16 cellular contexts compared by ENCODE assay signal in the genomic region with DNA sequence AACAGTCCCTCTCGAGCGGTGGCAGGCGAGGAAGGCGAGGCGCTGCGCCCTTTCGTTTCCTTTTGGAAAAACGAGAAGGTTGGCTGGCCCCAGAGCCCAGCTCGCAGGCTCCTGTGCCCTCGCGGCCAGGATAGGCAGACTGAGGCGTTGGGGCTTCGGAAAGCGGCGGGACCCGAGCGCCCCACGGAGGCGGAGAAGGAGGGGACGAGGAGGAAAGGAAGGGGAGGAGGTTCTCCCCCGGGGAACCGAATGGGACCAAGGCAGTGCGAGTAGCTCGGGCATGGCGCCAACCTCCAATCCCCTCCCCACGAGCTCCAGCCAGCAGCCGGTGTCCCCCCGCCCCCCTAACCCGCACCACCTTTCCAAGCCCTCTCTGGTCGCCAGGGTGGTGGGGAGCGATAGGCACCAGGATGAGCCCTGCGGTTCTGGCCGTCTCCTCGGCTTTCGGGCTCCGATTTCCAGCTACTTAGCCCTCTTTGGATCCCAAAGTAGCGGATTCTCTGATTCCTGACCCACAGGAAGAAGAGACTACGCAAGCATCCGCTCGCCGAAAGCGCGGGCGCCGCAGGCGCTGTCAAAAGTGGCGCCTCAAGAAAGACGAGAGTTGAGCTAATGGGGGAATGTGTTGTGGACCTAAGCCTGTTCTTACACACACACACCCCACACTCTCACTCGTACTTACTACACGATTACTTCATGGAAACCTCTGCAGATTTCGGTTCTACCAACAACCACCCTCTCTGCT. TPM values are rescaled to one million over a fixed set of nuclear protein-coding genes. Genes with fewer than 3 reads are reported as not detected.
DNase-seq lines count a peak whose midpoint lies in the region; ATAC-seq and TF ChIP-seq lines count a peak whose summit lies in the region.
"Had no signal": no experiment of that assay in that cellular context is flagged by ENCODE, and none has a peak within 500 bp of the region (broad histone marks: within the 10 kb centered on the region; RNA-seq: fewer than 3 reads in every experiment).

No MANE protein-coding gene starts in this region.

- no peak for ATAC-seq in Right ventricle myocardium inferior
- no peak for ATAC-seq in HG03039 (IDR thresholded peaks at IDR 0.05; ENCODE audit: unreplicated experiment)
- ATAC-seq in PC-3, result no peak
- ATAC-seq: activated naive CD4-positive, alpha-beta T cell treated with anti-CD3 and anti-CD28 coated beads, Interleukin-2, amount 50 U/mL, for 72 hours had no signal

- 0 to 3% methylated on average over 5 to 8 of the region's 51 CpGs for WGBS in mesodermal cell (ENCODE audit: insufficient coverage in 2 of 2), 2 experiments

- no peak overlapping the region for H2AFZ ChIP-seq in PC-3 (ENCODE audit: low read length)

- H3K9me3 ChIP-seq in left ventricle myocardium inferior (replicated peaks) (no peaks in the 10 kb centered on the region), mesodermal cell (ENCODE audit: control insufficient read depth, low read length) (no peaks in the 10 kb centered on the region), PC-3 (ENCODE audit: low read length) (no peaks in the 10 kb centered on the region)
- H3K9me3 ChIP-seq: colonic mucosa, spleen had no signal

- H3K4me1 ChIP-seq in left ventricle myocardium inferior (no peaks in the 10 kb centered on the region), mesodermal cell (ENCODE audit: control insufficient read depth, insufficient read depth, low read length, poor library complexity, severe bottlenecking) (no peaks in the 10 kb centered on the region), PC-3 (ENCODE audit: insufficient read depth, low read length) (no peaks in the 10 kb centered on the region)
- H3K4me1 ChIP-seq: colonic mucosa had no signal

- H3K9ac ChIP-seq in PC-3 (ENCODE audit: low read length), result no peak overlapping the region

- POLR2A ChIA-PET in PC-3 (lab: Charles Lee; ENCODE audit: unreplicated experiment), result no interaction called here

- no TSS peak for BruUV-seq in PC-3 (replicated peaks; lab: Mats Ljungman, UMichigan)

- H3K79me2 ChIP-seq in PC-3 (ENCODE audit: low read length), result no peaks in the 10 kb centered on the region

- CTCF ChIA-PET in PC-3 (lab: Charles Lee), result no interaction called here

- TF ChIP-seq CTCF in left ventricle myocardium inferior (IDR thresholded peaks at IDR 0.05; ENCODE audit: borderline replicate concordance) (no peak), PC-3 (conservative IDR thresholded peaks at IDR 0.05; ENCODE audit: low read depth, low read length) (no peak)

- no peaks in the 10 kb centered on the region for H4K20me1 ChIP-seq in PC-3 (ENCODE audit: low read length)

- H3K36me3 ChIP-seq in left ventricle myocardium inferior (no peaks in the 10 kb centered on the region), mesodermal cell (ENCODE audit: control insufficient read depth, insufficient read depth, low read length) (no peaks in the 10 kb centered on the region), PC-3 (ENCODE audit: low read depth, low read length) (no peaks in the 10 kb centered on the region)
- H3K36me3 ChIP-seq: colonic mucosa, spleen had no signal

- no peak overlapping the region for H3K4me2 ChIP-seq in PC-3 (ENCODE audit: low read length)

- H3K4me3 ChIP-seq in left ventricle myocardium inferior (peak overlapping the region; percentile 42), mesodermal cell (ENCODE audit: extremely low read depth, insufficient read depth, low read length, poor library complexity, severe bottlenecking) (peak overlapping the region; percentile 16), PC-3 (ENCODE audit: low read length) (no peak overlapping the region)
- H3K4me3 ChIP-seq: colonic mucosa had no signal

- no peaks in the 10 kb centered on the region for H3F3A ChIP-seq in PC-3 (ENCODE audit: low read length, unreplicated experiment)

- intact Hi-C loops in left ventricle myocardium inferior (cut with micrococcal nuclease), result no loop called here
- intact Hi-C loops in Right ventricle myocardium inferior (cut with DNase I), result no loop called here
- intact Hi-C loops in PC-3 (cut with micrococcal nuclease), result no loop called here

- DNase-seq in left ventricle myocardium inferior (no peak), Right ventricle myocardium inferior (ENCODE audit: missing footprints) (no peak), cerebellar cortex (ENCODE audit: low spot score) (peak; percentile 38), PC-3 (no peak), glomerular visceral epithelial cell (ENCODE audit: extremely low spot score) (no peak)
- no peak for DNase-seq in activated T-cell treated with anti-CD3 and anti-CD28 coated beads, Interleukin-2, amount 50 U/mL, for 1 hour
- DNase-seq: activated B cell treated with CpG ODN at 0.5 μM for 24 hours, colonic mucosa, DMS 273 treated with DMSO at 0.1 percent for 48 hours, NCI-H1436 treated with DMSO at 0.1 percent for 48 hours, spleen had no signal

- H3K27ac ChIP-seq in left ventricle myocardium inferior (replicated peaks) (no peak overlapping the region), mesodermal cell (ENCODE audit: low read depth, low read length, severe bottlenecking) (peak overlapping the region; percentile 29), PC-3 (ENCODE audit: low read length) (no peak overlapping the region)
- H3K27ac ChIP-seq: colonic mucosa, spleen had no signal

- no peaks in the 10 kb centered on the region for H3K9me2 ChIP-seq in PC-3 (replicated peaks; ENCODE audit: low read length)

- H3K27me3 ChIP-seq in left ventricle myocardium inferior (ENCODE audit: low read depth) (peaks cover 90% of the 10 kb centered on the region), PC-3 (ENCODE audit: low read length) (no peaks in the 10 kb centered on the region)

RNA-seq across cellular contexts. Expression of gene ZIC3, which starts 15.2 kb away (rescaled TPM):
- total RNA-seq in left ventricle myocardium inferior, result not detected
- not detected for total RNA-seq in Right ventricle myocardium inferior
- polyA plus RNA-seq in mesodermal cell (2013, experiment 1 of 2), result 9.4 TPM
- polyA plus RNA-seq in mesodermal cell (2013, experiment 2 of 2), result 4.9 TPM
- not detected in 2 replicates for total RNA-seq in PC-3 (2014; rRNA removed)
- total RNA-seq: activated B cell treated with CpG ODN at 0.5 μM for 24 hours; activated naive CD4-positive, alpha-beta T cell treated with anti-CD3 and anti-CD28 coated beads, Interleukin-2, amount 50 U/mL, for 72 hours; colonic mucosa; LHCN-M2; osteoblast; spleen had no signal
- polyA plus RNA-seq: spleen had no signal
